Comparison of ENCODE assay signal across 1 cellular context in genomic region chr22:28931844-28932561, GRCh38.
TF ChIP-seq lines count a peak whose summit lies in the region.

No MANE protein-coding gene starts in this region.

TF ChIP-seq in HepG2, 621 proteins besides CTCF, POLR2A, EP300 and RAD21 (continued from another document and continues in another):
- no peak for TF ChIP-seq ZNF24 (IDR thresholded peaks at IDR 0.05)
- TF ChIP-seq ZIK1 (CRISPR knock-in tag; IDR thresholded peaks at IDR 0.05; ENCODE audit: borderline replicate concordance, low read depth): no peak
- TF ChIP-seq ZBTB14 (CRISPR knock-in tag; IDR thresholded peaks at IDR 0.05): no peak
- TF ChIP-seq SOX6 (IDR thresholded peaks at IDR 0.05): no peak
- TF ChIP-seq SOX6 (CRISPR knock-in tag; IDR thresholded peaks at IDR 0.05): peak; percentile 70
- no peak for TF ChIP-seq ZNF770 (CRISPR knock-in tag; IDR thresholded peaks at IDR 0.05)
- no peak for TF ChIP-seq KDM5B (CRISPR knock-in tag; IDR thresholded peaks at IDR 0.05; ENCODE audit: borderline replicate concordance)
- TF ChIP-seq POGK (CRISPR knock-in tag; conservative IDR thresholded peaks at IDR 0.05): no peak
- TF ChIP-seq TFAP4 (IDR thresholded peaks at IDR 0.05; ENCODE audit: borderline replicate concordance, low read depth): no peak
- no peak for TF ChIP-seq DRAP1 (CRISPR knock-in tag; IDR thresholded peaks at IDR 0.05)
- TF ChIP-seq ZNF136 (CRISPR knock-in tag; IDR thresholded peaks at IDR 0.05; ENCODE audit: low read depth): no peak
- TF ChIP-seq ZKSCAN1 (IDR thresholded peaks at IDR 0.05; ENCODE audit: low read length): no peak
- no peak for TF ChIP-seq XBP1 (CRISPR knock-in tag; IDR thresholded peaks at IDR 0.05)
- TF ChIP-seq NFE2L2 (IDR thresholded peaks at IDR 0.05; ENCODE audit: low read length): no peak
- peak; percentile 59; the same call in 1 of the 2 replicates for TF ChIP-seq HNF4G (IDR thresholded peaks at IDR 0.05; ENCODE audit: borderline replicate concordance, low read depth, low read length)
- peak; percentile 55; the same call in 1 of the 2 replicates for TF ChIP-seq HNF4G (CRISPR knock-in tag; IDR thresholded peaks at IDR 0.05; ENCODE audit: borderline replicate concordance, low read depth)
- no peak for TF ChIP-seq ATAD3A (CRISPR knock-in tag; IDR thresholded peaks at IDR 0.05)
- TF ChIP-seq ZNF225 (CRISPR knock-in tag; IDR thresholded peaks at IDR 0.05): no peak
- no peak for TF ChIP-seq ZUFSP (CRISPR knock-in tag; IDR thresholded peaks at IDR 0.05; ENCODE audit: borderline replicate concordance)
- TF ChIP-seq TFE3 (CRISPR knock-in tag; IDR thresholded peaks at IDR 0.05): peak; percentile 27; the same call in 1 of the 2 replicates
- TF ChIP-seq ZBTB37 (CRISPR knock-in tag; IDR thresholded peaks at IDR 0.05): no peak
- no peak for TF ChIP-seq TFDP2 (CRISPR knock-in tag; IDR thresholded peaks at IDR 0.05)
- TF ChIP-seq IRF2 (CRISPR knock-in tag; IDR thresholded peaks at IDR 0.05): peak; percentile 50
- no peak for TF ChIP-seq DDIT3 (CRISPR knock-in tag; IDR thresholded peaks at IDR 0.05)
- TF ChIP-seq ZNF124 (CRISPR knock-in tag; IDR thresholded peaks at IDR 0.05): 0 out of 2 replicates have a peak, but pooled peaks have one; percentile 12
- no peak for TF ChIP-seq GLI4 (CRISPR knock-in tag; IDR thresholded peaks at IDR 0.05; ENCODE audit: borderline replicate concordance)
- no peak for TF ChIP-seq CENPBD1 (CRISPR knock-in tag; IDR thresholded peaks at IDR 0.05; ENCODE audit: borderline replicate concordance, low read depth)
- peak; percentile 51 for TF ChIP-seq ZGPAT (CRISPR knock-in tag; IDR thresholded peaks at IDR 0.05)
- TF ChIP-seq SRSF9 (IDR thresholded peaks at IDR 0.05; ENCODE audit: borderline replicate concordance, insufficient read depth, low read depth, low read length, poor library complexity, severe bottlenecking): no peak
- TF ChIP-seq NFE2L1 (CRISPR knock-in tag; IDR thresholded peaks at IDR 0.05; ENCODE audit: borderline replicate concordance): no peak
- TF ChIP-seq MAFF (IDR thresholded peaks at IDR 0.05; ENCODE audit: low read depth, low read length): peak; percentile 56; the same call in 1 of the 2 replicates
- TF ChIP-seq CSRNP1 (CRISPR knock-in tag; IDR thresholded peaks at IDR 0.05): no peak
- TF ChIP-seq PRPF4 (IDR thresholded peaks at IDR 0.05; ENCODE audit: low read depth, low read length, poor library complexity, severe bottlenecking): no peak
- TF ChIP-seq TBX2 (CRISPR knock-in tag; IDR thresholded peaks at IDR 0.05; ENCODE audit: borderline replicate concordance): peak; percentile 39; the same call in 1 of the 2 replicates
- no peak for TF ChIP-seq RNF219 (CRISPR knock-in tag; IDR thresholded peaks at IDR 0.05)
- TF ChIP-seq ZNF749 (CRISPR knock-in tag; IDR thresholded peaks at IDR 0.05; ENCODE audit: borderline replicate concordance): no peak
- TF ChIP-seq ZNF362 (CRISPR knock-in tag; IDR thresholded peaks at IDR 0.05; ENCODE audit: borderline replicate concordance): peak; percentile 97
